In genomic region chr20:62736407-62737071, GRCh38 we compare ENCODE assay signal across 1 cellular context.
TF ChIP-seq lines count a peak whose summit lies in the region.

No MANE protein-coding gene starts in this region.

TF ChIP-seq in IMR-90, 13 proteins besides CTCF, POLR2A, EP300 and RAD21:
- TF ChIP-seq CHD1 (IDR thresholded peaks at IDR 0.05; ENCODE audit: low read depth, low read length) (no peak), ELK1 (IDR thresholded peaks at IDR 0.05; ENCODE audit: borderline replicate concordance, low read depth, low read length) (no peak), BHLHE40 (IDR thresholded peaks at IDR 0.05; ENCODE audit: low read depth, low read length) (no peak), MXI1 (IDR thresholded peaks at IDR 0.05; ENCODE audit: borderline replicate concordance, low read depth, low read length) (no peak), NFE2L2 (IDR thresholded peaks at IDR 0.05; ENCODE audit: low read depth, low read length) (no peak), CEBPB (IDR thresholded peaks at IDR 0.05; ENCODE audit: low read depth, low read length) (no peak), RFX5 (IDR thresholded peaks at IDR 0.05; ENCODE audit: low read depth, low read length) (no peak), SMC3 (IDR thresholded peaks at IDR 0.05; ENCODE audit: low read depth, low read length) (no peak), MAFK (IDR thresholded peaks at IDR 0.05; ENCODE audit: low read depth, low read length) (no peak), RCOR1 (IDR thresholded peaks at IDR 0.05; ENCODE audit: insufficient replicate concordance, low read length) (no peak), MAZ (IDR thresholded peaks at IDR 0.05; ENCODE audit: borderline replicate concordance, low read depth, low read length) (no peak), FOS (IDR thresholded peaks at IDR 0.05; ENCODE audit: low read depth, low read length) (no peak)
- TF ChIP-seq, protein P1, sequence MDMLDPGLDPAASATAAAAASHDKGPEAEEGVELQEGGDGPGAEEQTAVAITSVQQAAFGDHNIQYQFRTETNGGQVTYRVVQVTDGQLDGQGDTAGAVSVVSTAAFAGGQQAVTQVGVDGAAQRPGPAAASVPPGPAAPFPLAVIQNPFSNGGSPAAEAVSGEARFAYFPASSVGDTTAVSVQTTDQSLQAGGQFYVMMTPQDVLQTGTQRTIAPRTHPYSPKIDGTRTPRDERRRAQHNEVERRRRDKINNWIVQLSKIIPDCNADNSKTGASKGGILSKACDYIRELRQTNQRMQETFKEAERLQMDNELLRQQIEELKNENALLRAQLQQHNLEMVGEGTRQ (IDR thresholded peaks at IDR 0.05; ENCODE audit: low read depth, low read length), result no peak
